Comparison of ENCODE assay signal across 1 cellular context in the genomic region with DNA sequence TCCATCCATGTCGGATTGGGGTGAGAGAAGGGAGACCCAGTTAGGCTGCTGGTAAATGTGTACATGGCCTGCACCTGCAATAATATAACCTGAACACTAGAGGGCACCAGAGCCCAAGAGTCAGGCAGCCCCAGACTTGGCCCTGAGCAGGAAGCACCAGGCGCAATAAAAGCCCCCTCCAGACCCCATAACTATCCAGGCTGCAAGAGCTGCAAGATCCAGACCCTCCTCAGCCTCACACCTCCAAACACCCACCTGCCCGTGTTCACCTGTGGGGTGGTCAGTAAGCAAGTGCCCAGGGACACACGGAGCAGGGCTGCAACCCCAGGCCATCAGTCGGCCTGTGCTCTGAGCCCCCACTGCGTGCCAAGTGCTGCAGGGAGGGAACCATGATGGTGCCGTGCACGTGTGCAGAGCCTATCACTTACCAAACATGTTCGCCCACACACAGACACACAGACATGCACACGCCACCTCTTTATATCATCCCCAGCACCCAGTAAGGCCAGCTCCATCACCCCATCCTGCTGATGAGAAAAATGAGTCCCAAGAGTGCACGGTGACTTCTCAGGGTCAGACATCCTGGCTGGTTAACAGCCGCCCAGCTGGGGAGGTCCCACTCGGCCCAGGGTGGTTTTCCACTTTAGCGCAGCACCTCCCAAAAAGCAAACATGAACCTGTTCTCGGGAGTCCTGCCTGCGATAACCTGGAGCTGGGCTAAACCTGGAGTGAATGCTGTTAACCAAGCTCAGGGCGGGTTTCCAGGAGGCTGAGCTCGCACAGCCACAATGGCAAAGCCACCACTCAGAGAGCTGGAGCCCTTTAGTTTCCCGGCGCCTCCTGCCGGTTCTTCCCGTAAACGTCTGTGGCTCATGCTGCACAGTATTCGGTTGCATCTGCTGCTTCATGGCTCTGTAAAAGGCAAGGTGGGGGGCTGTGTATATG.
A peak's percentile ranks its signal among the peaks of the same experiment; 100 is the strongest.
TF ChIP-seq lines count a peak whose summit lies in the region.

No MANE protein-coding gene starts in this region.

TF ChIP-seq in HepG2, 621 proteins besides CTCF, POLR2A, EP300 and RAD21 (continued from another document and continues in another):
- TF ChIP-seq, protein P1, sequence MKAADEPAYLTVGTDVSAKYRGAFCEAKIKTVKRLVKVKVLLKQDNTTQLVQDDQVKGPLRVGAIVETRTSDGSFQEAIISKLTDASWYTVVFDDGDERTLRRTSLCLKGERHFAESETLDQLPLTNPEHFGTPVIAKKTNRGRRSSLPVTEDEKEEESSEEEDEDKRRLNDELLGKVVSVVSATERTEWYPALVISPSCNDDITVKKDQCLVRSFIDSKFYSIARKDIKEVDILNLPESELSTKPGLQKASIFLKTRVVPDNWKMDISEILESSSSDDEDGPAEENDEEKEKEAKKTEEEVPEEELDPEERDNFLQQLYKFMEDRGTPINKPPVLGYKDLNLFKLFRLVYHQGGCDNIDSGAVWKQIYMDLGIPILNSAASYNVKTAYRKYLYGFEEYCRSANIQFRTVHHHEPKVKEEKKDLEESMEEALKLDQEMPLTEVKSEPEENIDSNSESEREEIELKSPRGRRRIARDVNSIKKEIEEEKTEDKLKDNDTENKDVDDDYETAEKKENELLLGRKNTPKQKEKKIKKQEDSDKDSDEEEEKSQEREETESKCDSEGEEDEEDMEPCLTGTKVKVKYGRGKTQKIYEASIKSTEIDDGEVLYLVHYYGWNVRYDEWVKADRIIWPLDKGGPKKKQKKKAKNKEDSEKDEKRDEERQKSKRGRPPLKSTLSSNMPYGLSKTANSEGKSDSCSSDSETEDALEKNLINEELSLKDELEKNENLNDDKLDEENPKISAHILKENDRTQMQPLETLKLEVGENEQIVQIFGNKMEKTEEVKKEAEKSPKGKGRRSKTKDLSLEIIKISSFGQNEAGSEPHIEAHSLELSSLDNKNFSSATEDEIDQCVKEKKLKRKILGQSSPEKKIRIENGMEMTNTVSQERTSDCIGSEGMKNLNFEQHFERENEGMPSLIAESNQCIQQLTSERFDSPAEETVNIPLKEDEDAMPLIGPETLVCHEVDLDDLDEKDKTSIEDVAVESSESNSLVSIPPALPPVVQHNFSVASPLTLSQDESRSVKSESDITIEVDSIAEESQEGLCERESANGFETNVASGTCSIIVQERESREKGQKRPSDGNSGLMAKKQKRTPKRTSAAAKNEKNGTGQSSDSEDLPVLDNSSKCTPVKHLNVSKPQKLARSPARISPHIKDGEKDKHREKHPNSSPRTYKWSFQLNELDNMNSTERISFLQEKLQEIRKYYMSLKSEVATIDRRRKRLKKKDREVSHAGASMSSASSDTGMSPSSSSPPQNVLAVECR (CRISPR knock-in tag; IDR thresholded peaks at IDR 0.05; ENCODE audit: borderline replicate concordance): no peak
- TF ChIP-seq KLF16 (CRISPR knock-in tag; IDR thresholded peaks at IDR 0.05): no peak
- TF ChIP-seq, protein P2, sequence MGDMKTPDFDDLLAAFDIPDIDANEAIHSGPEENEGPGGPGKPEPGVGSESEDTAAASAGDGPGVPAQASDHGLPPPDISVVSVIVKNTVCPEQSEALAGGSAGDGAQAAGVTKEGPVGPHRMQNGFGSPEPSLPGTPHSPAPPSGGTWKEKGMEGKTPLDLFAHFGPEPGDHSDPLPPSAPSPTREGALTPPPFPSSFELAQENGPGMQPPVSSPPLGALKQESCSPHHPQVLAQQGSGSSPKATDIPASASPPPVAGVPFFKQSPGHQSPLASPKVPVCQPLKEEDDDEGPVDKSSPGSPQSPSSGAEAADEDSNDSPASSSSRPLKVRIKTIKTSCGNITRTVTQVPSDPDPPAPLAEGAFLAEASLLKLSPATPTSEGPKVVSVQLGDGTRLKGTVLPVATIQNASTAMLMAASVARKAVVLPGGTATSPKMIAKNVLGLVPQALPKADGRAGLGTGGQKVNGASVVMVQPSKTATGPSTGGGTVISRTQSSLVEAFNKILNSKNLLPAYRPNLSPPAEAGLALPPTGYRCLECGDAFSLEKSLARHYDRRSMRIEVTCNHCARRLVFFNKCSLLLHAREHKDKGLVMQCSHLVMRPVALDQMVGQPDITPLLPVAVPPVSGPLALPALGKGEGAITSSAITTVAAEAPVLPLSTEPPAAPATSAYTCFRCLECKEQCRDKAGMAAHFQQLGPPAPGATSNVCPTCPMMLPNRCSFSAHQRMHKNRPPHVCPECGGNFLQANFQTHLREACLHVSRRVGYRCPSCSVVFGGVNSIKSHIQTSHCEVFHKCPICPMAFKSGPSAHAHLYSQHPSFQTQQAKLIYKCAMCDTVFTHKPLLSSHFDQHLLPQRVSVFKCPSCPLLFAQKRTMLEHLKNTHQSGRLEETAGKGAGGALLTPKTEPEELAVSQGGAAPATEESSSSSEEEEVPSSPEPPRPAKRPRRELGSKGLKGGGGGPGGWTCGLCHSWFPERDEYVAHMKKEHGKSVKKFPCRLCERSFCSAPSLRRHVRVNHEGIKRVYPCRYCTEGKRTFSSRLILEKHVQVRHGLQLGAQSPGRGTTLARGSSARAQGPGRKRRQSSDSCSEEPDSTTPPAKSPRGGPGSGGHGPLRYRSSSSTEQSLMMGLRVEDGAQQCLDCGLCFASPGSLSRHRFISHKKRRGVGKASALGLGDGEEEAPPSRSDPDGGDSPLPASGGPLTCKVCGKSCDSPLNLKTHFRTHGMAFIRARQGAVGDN (CRISPR knock-in tag; IDR thresholded peaks at IDR 0.05): peak; percentile 59; the same call in 1 of the 2 replicates
- 0 out of 2 replicates have a peak, but pooled peaks have one; percentile 21 for TF ChIP-seq KDM5B (CRISPR knock-in tag; IDR thresholded peaks at IDR 0.05; ENCODE audit: borderline replicate concordance)
- no peak for TF ChIP-seq GTF3A (CRISPR knock-in tag; conservative IDR thresholded peaks at IDR 0.05)
- 0 out of 2 replicates have a peak, but pooled peaks have one; percentile 28 for TF ChIP-seq FOSL2 (CRISPR knock-in tag; IDR thresholded peaks at IDR 0.05)
- TF ChIP-seq ZIK1 (CRISPR knock-in tag; IDR thresholded peaks at IDR 0.05; ENCODE audit: borderline replicate concordance, low read depth): 0 out of 2 replicates have a peak, but pooled peaks have one; percentile 54
- 0 out of 2 replicates have a peak, but pooled peaks have one; percentile 28 for TF ChIP-seq TARDBP (CRISPR knock-in tag; IDR thresholded peaks at IDR 0.05)
- TF ChIP-seq ZBTB7B (CRISPR knock-in tag; IDR thresholded peaks at IDR 0.05): 0 out of 2 replicates have a peak, but pooled peaks have one; percentile 8
- 0 out of 2 replicates have a peak, but pooled peaks have one; percentile 25 for TF ChIP-seq REPIN1 (CRISPR knock-in tag; IDR thresholded peaks at IDR 0.05; ENCODE audit: borderline replicate concordance, low read depth)
- peak; percentile 55; the same call in 1 of the 2 replicates for TF ChIP-seq ZNF138 (CRISPR knock-in tag; IDR thresholded peaks at IDR 0.05; ENCODE audit: low read depth)
- TF ChIP-seq, protein P3, sequence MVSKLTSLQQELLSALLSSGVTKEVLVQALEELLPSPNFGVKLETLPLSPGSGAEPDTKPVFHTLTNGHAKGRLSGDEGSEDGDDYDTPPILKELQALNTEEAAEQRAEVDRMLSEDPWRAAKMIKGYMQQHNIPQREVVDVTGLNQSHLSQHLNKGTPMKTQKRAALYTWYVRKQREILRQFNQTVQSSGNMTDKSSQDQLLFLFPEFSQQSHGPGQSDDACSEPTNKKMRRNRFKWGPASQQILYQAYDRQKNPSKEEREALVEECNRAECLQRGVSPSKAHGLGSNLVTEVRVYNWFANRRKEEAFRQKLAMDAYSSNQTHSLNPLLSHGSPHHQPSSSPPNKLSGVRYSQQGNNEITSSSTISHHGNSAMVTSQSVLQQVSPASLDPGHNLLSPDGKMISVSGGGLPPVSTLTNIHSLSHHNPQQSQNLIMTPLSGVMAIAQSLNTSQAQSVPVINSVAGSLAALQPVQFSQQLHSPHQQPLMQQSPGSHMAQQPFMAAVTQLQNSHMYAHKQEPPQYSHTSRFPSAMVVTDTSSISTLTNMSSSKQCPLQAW (CRISPR knock-in tag; IDR thresholded peaks at IDR 0.05): peak; percentile 43; the same call in 1 of the 2 replicates
- no peak for TF ChIP-seq SOX6 (IDR thresholded peaks at IDR 0.05)
- TF ChIP-seq SOX6 (CRISPR knock-in tag; IDR thresholded peaks at IDR 0.05): peak; percentile 45; the same call in 1 of the 2 replicates
- peak; percentile 38; the same call in 1 of the 2 replicates for TF ChIP-seq SP4 (CRISPR knock-in tag; IDR thresholded peaks at IDR 0.05)
- 0 out of 2 replicates have a peak, but pooled peaks have one; percentile 2 for TF ChIP-seq ZNF891 (CRISPR knock-in tag; IDR thresholded peaks at IDR 0.05)
- TF ChIP-seq NKX3-1 (CRISPR knock-in tag; IDR thresholded peaks at IDR 0.05): no peak
- TF ChIP-seq ZSCAN31 (CRISPR knock-in tag; IDR thresholded peaks at IDR 0.05; ENCODE audit: low read depth): no peak
- TF ChIP-seq, protein P4, sequence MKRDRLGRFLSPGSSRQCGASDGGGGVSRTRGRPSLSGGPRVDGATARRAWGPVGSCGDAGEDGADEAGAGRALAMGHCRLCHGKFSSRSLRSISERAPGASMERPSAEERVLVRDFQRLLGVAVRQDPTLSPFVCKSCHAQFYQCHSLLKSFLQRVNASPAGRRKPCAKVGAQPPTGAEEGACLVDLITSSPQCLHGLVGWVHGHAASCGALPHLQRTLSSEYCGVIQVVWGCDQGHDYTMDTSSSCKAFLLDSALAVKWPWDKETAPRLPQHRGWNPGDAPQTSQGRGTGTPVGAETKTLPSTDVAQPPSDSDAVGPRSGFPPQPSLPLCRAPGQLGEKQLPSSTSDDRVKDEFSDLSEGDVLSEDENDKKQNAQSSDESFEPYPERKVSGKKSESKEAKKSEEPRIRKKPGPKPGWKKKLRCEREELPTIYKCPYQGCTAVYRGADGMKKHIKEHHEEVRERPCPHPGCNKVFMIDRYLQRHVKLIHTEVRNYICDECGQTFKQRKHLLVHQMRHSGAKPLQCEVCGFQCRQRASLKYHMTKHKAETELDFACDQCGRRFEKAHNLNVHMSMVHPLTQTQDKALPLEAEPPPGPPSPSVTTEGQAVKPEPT (CRISPR knock-in tag; IDR thresholded peaks at IDR 0.05; ENCODE audit: low read depth): 0 out of 2 replicates have a peak, but pooled peaks have one; percentile 41
- TF ChIP-seq SRSF1 (optimal IDR thresholded peaks at IDR 0.05; ENCODE audit: low read depth, low read length): peak; percentile 35
- TF ChIP-seq NAIF1 (CRISPR knock-in tag; IDR thresholded peaks at IDR 0.05; ENCODE audit: borderline replicate concordance): no peak
- TF ChIP-seq MAZ (IDR thresholded peaks at IDR 0.05; ENCODE audit: borderline replicate concordance, low read depth, low read length): no peak
- peak; percentile 51 for TF ChIP-seq MAZ (CRISPR knock-in tag; IDR thresholded peaks at IDR 0.05; ENCODE audit: low read depth)
- 0 out of 2 replicates have a peak, but pooled peaks have one; percentile 19 for TF ChIP-seq SAP130 (CRISPR knock-in tag; IDR thresholded peaks at IDR 0.05; ENCODE audit: low read depth)
- TF ChIP-seq ZFX (CRISPR knock-in tag; IDR thresholded peaks at IDR 0.05; ENCODE audit: low read depth): 0 out of 2 replicates have a peak, but pooled peaks have one; percentile 7
- TF ChIP-seq RELA (CRISPR knock-in tag; IDR thresholded peaks at IDR 0.05): no peak
- 0 out of 2 replicates have a peak, but pooled peaks have one; percentile 26 for TF ChIP-seq ZNF230 (CRISPR knock-in tag; IDR thresholded peaks at IDR 0.05)
- TF ChIP-seq DNMT1 (CRISPR knock-in tag; IDR thresholded peaks at IDR 0.05): peak; percentile 71; the same call in 1 of the 2 replicates
- TF ChIP-seq RBM39 (IDR thresholded peaks at IDR 0.05; ENCODE audit: low read depth, low read length, poor library complexity, severe bottlenecking): peak; percentile 50
- TF ChIP-seq, protein P5, sequence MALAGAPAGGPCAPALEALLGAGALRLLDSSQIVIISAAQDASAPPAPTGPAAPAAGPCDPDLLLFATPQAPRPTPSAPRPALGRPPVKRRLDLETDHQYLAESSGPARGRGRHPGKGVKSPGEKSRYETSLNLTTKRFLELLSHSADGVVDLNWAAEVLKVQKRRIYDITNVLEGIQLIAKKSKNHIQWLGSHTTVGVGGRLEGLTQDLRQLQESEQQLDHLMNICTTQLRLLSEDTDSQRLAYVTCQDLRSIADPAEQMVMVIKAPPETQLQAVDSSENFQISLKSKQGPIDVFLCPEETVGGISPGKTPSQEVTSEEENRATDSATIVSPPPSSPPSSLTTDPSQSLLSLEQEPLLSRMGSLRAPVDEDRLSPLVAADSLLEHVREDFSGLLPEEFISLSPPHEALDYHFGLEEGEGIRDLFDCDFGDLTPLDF (CRISPR knock-in tag; IDR thresholded peaks at IDR 0.05): no peak
- TF ChIP-seq NRL (CRISPR knock-in tag; IDR thresholded peaks at IDR 0.05; ENCODE audit: borderline replicate concordance): peak; percentile 42; the same call in 1 of the 2 replicates
- TF ChIP-seq ZNF713 (CRISPR knock-in tag; IDR thresholded peaks at IDR 0.05): no peak
- peak; percentile 33 for TF ChIP-seq HNRNPLL (IDR thresholded peaks at IDR 0.05; ENCODE audit: low read depth, low read length, poor library complexity, severe bottlenecking)
- 0 out of 2 replicates have a peak, but pooled peaks have one; percentile 31 for TF ChIP-seq TBX2 (CRISPR knock-in tag; IDR thresholded peaks at IDR 0.05; ENCODE audit: borderline replicate concordance)
- TF ChIP-seq ZNF598 (CRISPR knock-in tag; IDR thresholded peaks at IDR 0.05; ENCODE audit: borderline replicate concordance): 0 out of 2 replicates have a peak, but pooled peaks have one; percentile 23
- peak; percentile 41 for TF ChIP-seq XRCC5 (optimal IDR thresholded peaks at IDR 0.05; ENCODE audit: low read length)
- TF ChIP-seq, protein P6, sequence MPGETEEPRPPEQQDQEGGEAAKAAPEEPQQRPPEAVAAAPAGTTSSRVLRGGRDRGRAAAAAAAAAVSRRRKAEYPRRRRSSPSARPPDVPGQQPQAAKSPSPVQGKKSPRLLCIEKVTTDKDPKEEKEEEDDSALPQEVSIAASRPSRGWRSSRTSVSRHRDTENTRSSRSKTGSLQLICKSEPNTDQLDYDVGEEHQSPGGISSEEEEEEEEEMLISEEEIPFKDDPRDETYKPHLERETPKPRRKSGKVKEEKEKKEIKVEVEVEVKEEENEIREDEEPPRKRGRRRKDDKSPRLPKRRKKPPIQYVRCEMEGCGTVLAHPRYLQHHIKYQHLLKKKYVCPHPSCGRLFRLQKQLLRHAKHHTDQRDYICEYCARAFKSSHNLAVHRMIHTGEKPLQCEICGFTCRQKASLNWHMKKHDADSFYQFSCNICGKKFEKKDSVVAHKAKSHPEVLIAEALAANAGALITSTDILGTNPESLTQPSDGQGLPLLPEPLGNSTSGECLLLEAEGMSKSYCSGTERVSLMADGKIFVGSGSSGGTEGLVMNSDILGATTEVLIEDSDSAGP (CRISPR knock-in tag; IDR thresholded peaks at IDR 0.05; ENCODE audit: borderline replicate concordance): peak; percentile 63; the same call in 1 of the 2 replicates
- TF ChIP-seq ZNF563 (CRISPR knock-in tag; IDR thresholded peaks at IDR 0.05): peak; percentile 64; the same call in 1 of the 2 replicates
- TF ChIP-seq, protein P7, sequence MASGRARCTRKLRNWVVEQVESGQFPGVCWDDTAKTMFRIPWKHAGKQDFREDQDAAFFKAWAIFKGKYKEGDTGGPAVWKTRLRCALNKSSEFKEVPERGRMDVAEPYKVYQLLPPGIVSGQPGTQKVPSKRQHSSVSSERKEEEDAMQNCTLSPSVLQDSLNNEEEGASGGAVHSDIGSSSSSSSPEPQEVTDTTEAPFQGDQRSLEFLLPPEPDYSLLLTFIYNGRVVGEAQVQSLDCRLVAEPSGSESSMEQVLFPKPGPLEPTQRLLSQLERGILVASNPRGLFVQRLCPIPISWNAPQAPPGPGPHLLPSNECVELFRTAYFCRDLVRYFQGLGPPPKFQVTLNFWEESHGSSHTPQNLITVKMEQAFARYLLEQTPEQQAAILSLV (CRISPR knock-in tag; IDR thresholded peaks at IDR 0.05; ENCODE audit: borderline replicate concordance): peak; percentile 85; the same call in 1 of the 2 replicates
